ENCODE assay signal across 1 cellular context in the genomic region with DNA sequence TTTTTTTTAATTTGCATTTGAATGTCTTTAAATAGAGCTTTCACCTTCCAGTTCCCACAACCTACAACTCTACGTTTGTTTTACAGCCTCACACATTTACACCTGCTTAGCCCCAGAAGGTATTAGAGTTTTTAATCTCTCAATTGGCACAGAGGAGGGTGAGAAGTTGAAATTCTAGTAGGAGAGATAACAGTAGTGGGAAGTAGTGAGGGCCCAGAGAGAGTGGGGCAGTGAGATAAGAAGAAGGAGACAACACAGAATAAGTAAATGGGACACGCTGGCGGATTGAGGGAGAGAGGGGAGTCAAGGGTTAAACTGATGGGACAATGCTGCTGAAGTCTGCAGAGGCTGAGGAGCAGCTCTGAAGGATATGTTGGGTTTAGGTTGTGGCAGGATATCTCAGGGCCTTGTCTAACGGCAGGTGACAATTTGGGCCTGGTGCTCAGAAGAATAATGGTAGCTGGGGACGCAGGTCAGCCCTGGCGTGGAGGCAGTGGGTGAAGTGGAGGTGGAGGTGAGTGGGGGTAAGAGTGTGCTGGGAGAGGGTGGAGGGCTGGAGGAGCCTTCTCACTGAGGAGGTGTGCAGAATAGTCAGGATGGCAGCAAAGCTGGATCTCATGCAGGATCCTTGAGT.
TF ChIP-seq lines count a peak whose summit lies in the region.

No MANE protein-coding gene starts in this region.

TF ChIP-seq in K562, 482 proteins besides CTCF, POLR2A, EP300 and RAD21 (continued from another document and continues in another):
- TF ChIP-seq, protein P1, sequence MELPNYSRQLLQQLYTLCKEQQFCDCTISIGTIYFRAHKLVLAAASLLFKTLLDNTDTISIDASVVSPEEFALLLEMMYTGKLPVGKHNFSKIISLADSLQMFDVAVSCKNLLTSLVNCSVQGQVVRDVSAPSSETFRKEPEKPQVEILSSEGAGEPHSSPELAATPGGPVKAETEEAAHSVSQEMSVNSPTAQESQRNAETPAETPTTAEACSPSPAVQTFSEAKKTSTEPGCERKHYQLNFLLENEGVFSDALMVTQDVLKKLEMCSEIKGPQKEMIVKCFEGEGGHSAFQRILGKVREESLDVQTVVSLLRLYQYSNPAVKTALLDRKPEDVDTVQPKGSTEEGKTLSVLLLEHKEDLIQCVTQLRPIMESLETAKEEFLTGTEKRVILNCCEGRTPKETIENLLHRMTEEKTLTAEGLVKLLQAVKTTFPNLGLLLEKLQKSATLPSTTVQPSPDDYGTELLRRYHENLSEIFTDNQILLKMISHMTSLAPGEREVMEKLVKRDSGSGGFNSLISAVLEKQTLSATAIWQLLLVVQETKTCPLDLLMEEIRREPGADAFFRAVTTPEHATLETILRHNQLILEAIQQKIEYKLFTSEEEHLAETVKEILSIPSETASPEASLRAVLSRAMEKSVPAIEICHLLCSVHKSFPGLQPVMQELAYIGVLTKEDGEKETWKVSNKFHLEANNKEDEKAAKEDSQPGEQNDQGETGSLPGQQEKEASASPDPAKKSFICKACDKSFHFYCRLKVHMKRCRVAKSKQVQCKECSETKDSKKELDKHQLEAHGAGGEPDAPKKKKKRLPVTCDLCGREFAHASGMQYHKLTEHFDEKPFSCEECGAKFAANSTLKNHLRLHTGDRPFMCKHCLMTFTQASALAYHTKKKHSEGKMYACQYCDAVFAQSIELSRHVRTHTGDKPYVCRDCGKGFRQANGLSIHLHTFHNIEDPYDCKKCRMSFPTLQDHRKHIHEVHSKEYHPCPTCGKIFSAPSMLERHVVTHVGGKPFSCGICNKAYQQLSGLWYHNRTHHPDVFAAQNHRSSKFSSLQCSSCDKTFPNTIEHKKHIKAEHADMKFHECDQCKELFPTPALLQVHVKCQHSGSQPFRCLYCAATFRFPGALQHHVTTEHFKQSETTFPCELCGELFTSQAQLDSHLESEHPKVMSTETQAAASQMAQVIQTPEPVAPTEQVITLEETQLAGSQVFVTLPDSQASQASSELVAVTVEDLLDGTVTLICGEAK (IDR thresholded peaks at IDR 0.05): no peak
- TF ChIP-seq, protein P1 (CRISPR knock-in tag; IDR thresholded peaks at IDR 0.05): no peak
- no peak for TF ChIP-seq RFX1 (IDR thresholded peaks at IDR 0.05)
- no peak for TF ChIP-seq ZC3H8 (IDR thresholded peaks at IDR 0.05)
- no peak for TF ChIP-seq ZNF644 (tag; IDR thresholded peaks at IDR 0.05; ENCODE audit: low read depth)
- TF ChIP-seq, protein P2, sequence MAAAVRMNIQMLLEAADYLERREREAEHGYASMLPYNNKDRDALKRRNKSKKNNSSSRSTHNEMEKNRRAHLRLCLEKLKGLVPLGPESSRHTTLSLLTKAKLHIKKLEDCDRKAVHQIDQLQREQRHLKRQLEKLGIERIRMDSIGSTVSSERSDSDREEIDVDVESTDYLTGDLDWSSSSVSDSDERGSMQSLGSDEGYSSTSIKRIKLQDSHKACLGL (CRISPR knock-in tag; IDR thresholded peaks at IDR 0.05; ENCODE audit: borderline replicate concordance, poor library complexity, severe bottlenecking): no peak
- peak; percentile 82 for TF ChIP-seq TAL1 (IDR thresholded peaks at IDR 0.05)
- TF ChIP-seq SRSF3 (IDR thresholded peaks at IDR 0.05; ENCODE audit: insufficient read depth, low read length): no peak
- no peak for TF ChIP-seq SREBF1 (IDR thresholded peaks at IDR 0.05; ENCODE audit: borderline replicate concordance, low read depth, low read length)
- no peak for TF ChIP-seq HDGF (IDR thresholded peaks at IDR 0.05)
- TF ChIP-seq, protein P3, sequence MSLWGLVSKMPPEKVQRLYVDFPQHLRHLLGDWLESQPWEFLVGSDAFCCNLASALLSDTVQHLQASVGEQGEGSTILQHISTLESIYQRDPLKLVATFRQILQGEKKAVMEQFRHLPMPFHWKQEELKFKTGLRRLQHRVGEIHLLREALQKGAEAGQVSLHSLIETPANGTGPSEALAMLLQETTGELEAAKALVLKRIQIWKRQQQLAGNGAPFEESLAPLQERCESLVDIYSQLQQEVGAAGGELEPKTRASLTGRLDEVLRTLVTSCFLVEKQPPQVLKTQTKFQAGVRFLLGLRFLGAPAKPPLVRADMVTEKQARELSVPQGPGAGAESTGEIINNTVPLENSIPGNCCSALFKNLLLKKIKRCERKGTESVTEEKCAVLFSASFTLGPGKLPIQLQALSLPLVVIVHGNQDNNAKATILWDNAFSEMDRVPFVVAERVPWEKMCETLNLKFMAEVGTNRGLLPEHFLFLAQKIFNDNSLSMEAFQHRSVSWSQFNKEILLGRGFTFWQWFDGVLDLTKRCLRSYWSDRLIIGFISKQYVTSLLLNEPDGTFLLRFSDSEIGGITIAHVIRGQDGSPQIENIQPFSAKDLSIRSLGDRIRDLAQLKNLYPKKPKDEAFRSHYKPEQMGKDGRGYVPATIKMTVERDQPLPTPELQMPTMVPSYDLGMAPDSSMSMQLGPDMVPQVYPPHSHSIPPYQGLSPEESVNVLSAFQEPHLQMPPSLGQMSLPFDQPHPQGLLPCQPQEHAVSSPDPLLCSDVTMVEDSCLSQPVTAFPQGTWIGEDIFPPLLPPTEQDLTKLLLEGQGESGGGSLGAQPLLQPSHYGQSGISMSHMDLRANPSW (CRISPR knock-in tag; IDR thresholded peaks at IDR 0.05): no peak
- no peak for TF ChIP-seq MXI1 (IDR thresholded peaks at IDR 0.05; ENCODE audit: low read depth, low read length)
- TF ChIP-seq ZNF197 (CRISPR knock-in tag; IDR thresholded peaks at IDR 0.05; ENCODE audit: low read depth): no peak
- TF ChIP-seq, protein P4, sequence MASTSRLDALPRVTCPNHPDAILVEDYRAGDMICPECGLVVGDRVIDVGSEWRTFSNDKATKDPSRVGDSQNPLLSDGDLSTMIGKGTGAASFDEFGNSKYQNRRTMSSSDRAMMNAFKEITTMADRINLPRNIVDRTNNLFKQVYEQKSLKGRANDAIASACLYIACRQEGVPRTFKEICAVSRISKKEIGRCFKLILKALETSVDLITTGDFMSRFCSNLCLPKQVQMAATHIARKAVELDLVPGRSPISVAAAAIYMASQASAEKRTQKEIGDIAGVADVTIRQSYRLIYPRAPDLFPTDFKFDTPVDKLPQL (IDR thresholded peaks at IDR 0.05; ENCODE audit: extremely low read depth, insufficient read length): no peak
- no peak for TF ChIP-seq U2AF2 (optimal IDR thresholded peaks at IDR 0.05; ENCODE audit: low read depth, low read length)
- TF ChIP-seq ZNF384 (IDR thresholded peaks at IDR 0.05; ENCODE audit: low read depth, low read length): no peak
- TF ChIP-seq MYNN (IDR thresholded peaks at IDR 0.05): peak; percentile 67; the same call in 1 of the 2 replicates
- no peak for TF ChIP-seq MYNN (CRISPR knock-in tag; IDR thresholded peaks at IDR 0.05)
- TF ChIP-seq, protein P5, sequence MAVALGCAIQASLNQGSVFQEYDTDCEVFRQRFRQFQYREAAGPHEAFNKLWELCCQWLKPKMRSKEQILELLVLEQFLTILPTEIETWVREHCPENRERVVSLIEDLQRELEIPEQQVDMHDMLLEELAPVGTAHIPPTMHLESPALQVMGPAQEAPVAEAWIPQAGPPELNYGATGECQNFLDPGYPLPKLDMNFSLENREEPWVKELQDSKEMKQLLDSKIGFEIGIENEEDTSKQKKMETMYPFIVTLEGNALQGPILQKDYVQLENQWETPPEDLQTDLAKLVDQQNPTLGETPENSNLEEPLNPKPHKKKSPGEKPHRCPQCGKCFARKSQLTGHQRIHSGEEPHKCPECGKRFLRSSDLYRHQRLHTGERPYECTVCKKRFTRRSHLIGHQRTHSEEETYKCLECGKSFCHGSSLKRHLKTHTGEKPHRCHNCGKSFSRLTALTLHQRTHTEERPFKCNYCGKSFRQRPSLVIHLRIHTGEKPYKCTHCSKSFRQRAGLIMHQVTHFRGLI (CRISPR knock-in tag; IDR thresholded peaks at IDR 0.05): no peak
- TF ChIP-seq JUN (IDR thresholded peaks at IDR 0.05; ENCODE audit: borderline replicate concordance, low read depth, low read length): no peak
- no peak for TF ChIP-seq JUN (CRISPR knock-in tag; IDR thresholded peaks at IDR 0.05; ENCODE audit: borderline replicate concordance)
- no peak for TF ChIP-seq ETS2 (tag; IDR thresholded peaks at IDR 0.05; ENCODE audit: borderline replicate concordance, poor library complexity, severe bottlenecking)
- no peak for TF ChIP-seq KAT7 (CRISPR knock-in tag; IDR thresholded peaks at IDR 0.05; ENCODE audit: borderline replicate concordance)
- TF ChIP-seq IRF2 (CRISPR knock-in tag; IDR thresholded peaks at IDR 0.05): no peak
- TF ChIP-seq POLR3A (IDR thresholded peaks at IDR 0.05; ENCODE audit: borderline replicate concordance, extremely low read depth, insufficient read depth, insufficient read length): no peak
- TF ChIP-seq TEAD4 (IDR thresholded peaks at IDR 0.05; ENCODE audit: low read length): peak; percentile 84
- no peak for TF ChIP-seq TEAD4 (CRISPR knock-in tag; IDR thresholded peaks at IDR 0.05; ENCODE audit: borderline replicate concordance)
- TF ChIP-seq SRF (CRISPR knock-in tag; IDR thresholded peaks at IDR 0.05): no peak
- no peak for TF ChIP-seq PRMT5 (CRISPR knock-in tag; IDR thresholded peaks at IDR 0.05)
- TF ChIP-seq SRSF9 (IDR thresholded peaks at IDR 0.05; ENCODE audit: borderline replicate concordance, low read depth, low read length): no peak
- no peak for TF ChIP-seq ZNF212 (CRISPR knock-in tag; IDR thresholded peaks at IDR 0.05)
- TF ChIP-seq, protein P6, sequence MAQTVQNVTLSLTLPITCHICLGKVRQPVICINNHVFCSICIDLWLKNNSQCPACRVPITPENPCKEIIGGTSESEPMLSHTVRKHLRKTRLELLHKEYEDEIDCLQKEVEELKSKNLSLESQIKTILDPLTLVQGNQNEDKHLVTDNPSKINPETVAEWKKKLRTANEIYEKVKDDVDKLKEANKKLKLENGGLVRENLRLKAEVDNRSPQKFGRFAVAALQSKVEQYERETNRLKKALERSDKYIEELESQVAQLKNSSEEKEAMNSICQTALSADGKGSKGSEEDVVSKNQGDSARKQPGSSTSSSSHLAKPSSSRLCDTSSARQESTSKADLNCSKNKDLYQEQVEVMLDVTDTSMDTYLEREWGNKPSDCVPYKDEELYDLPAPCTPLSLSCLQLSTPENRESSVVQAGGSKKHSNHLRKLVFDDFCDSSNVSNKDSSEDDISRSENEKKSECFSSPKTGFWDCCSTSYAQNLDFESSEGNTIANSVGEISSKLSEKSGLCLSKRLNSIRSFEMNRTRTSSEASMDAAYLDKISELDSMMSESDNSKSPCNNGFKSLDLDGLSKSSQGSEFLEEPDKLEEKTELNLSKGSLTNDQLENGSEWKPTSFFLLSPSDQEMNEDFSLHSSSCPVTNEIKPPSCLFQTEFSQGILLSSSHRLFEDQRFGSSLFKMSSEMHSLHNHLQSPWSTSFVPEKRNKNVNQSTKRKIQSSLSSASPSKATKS (CRISPR knock-in tag; IDR thresholded peaks at IDR 0.05): no peak
- TF ChIP-seq RCOR1 (IDR thresholded peaks at IDR 0.05; ENCODE audit: borderline replicate concordance in 1 of 2, low read depth in 2 of 2, low read length in 2 of 2): peak in 1 of 2 experiments; percentile 62; a peak in 2 of 4 replicates
- TF ChIP-seq, protein P7, sequence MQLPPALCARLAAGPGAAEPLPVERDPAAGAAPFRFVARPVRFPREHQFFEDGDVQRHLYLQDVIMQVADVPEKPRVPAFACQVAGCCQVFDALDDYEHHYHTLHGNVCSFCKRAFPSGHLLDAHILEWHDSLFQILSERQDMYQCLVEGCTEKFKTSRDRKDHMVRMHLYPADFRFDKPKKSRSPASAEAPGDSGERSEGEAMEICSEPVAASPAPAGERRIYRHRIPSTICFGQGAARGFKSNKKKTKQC (CRISPR knock-in tag; IDR thresholded peaks at IDR 0.05): no peak
- no peak for TF ChIP-seq ZNF121 (CRISPR knock-in tag; conservative IDR thresholded peaks at IDR 0.05)
- TF ChIP-seq, protein P8, sequence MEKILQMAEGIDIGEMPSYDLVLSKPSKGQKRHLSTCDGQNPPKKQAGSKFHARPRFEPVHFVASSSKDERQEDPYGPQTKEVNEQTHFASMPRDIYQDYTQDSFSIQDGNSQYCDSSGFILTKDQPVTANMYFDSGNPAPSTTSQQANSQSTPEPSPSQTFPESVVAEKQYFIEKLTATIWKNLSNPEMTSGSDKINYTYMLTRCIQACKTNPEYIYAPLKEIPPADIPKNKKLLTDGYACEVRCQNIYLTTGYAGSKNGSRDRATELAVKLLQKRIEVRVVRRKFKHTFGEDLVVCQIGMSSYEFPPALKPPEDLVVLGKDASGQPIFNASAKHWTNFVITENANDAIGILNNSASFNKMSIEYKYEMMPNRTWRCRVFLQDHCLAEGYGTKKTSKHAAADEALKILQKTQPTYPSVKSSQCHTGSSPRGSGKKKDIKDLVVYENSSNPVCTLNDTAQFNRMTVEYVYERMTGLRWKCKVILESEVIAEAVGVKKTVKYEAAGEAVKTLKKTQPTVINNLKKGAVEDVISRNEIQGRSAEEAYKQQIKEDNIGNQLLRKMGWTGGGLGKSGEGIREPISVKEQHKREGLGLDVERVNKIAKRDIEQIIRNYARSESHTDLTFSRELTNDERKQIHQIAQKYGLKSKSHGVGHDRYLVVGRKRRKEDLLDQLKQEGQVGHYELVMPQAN (IDR thresholded peaks at IDR 0.05; ENCODE audit: borderline replicate concordance): no peak
- peak; percentile 88 for TF ChIP-seq NCOR1 (IDR thresholded peaks at IDR 0.05)
- no peak for TF ChIP-seq MEIS2 (IDR thresholded peaks at IDR 0.05; ENCODE audit: partially characterized antibody)
- no peak for TF ChIP-seq FOXP1 (CRISPR knock-in tag; IDR thresholded peaks at IDR 0.05)
- TF ChIP-seq PCBP1 (IDR thresholded peaks at IDR 0.05; ENCODE audit: low read depth, low read length, poor library complexity, severe bottlenecking): no peak
